In genomic region chr2:72145658-72146329, GRCh38 we compare ENCODE assay signal across 9 cellular contexts. TPM values are rescaled to one million over a fixed set of nuclear protein-coding genes. Genes with fewer than 3 reads are reported as not detected.
DNase-seq lines count a peak whose midpoint lies in the region; ATAC-seq and TF ChIP-seq lines count a peak whose summit lies in the region.
"Had no signal": no experiment of that assay in that cellular context is flagged by ENCODE, and none has a peak within 500 bp of the region (broad histone marks: within the 10 kb centered on the region; RNA-seq: fewer than 3 reads in every experiment).

No MANE protein-coding gene starts in this region.

- H3K27ac ChIP-seq in VCaP (peak overlapping the region; percentile 15; the same call in 1 of the 2 replicates), heart left ventricle (peak overlapping the region in 3 of 12 donors; percentile 3 to 82 (median 66)), rectal smooth muscle tissue (ENCODE audit: low read depth, low read length) (no peak overlapping the region)

- peaks cover 15 to 79% (median 46%) of the 10 kb centered on the region in 9 donors for H3K27me3 ChIP-seq in heart left ventricle
- peaks cover 34% of the 10 kb centered on the region for H3K27me3 ChIP-seq in rectal smooth muscle tissue (ENCODE audit: control insufficient read depth, insufficient read depth, low read length)

- H3K9ac ChIP-seq in rectal smooth muscle tissue (ENCODE audit: low read length) = no peak overlapping the region

- no peak for TF ChIP-seq POLR2A in heart left ventricle (IDR thresholded peaks at IDR 0.05)
- TF ChIP-seq POLR2A in GM18505 (IDR thresholded peaks at IDR 0.05; ENCODE audit: borderline replicate concordance, extremely low read depth, insufficient read depth, insufficient read length) = no peak

- H3K4me3 ChIP-seq in heart left ventricle (peak overlapping the region; percentile 35 to 67 (median 58)), rectal smooth muscle tissue (ENCODE audit: low read length) (peak overlapping the region; percentile 52)
- H3K4me3 ChIP-seq: mucosa of descending colon had no signal

- DNase-seq in GM13977 (ENCODE audit: low spot score) (peak; percentile 34), heart left ventricle (peak in 2 of 5 donors; percentile 5 to 18), GOT3 (lab: John Stamatoyannopoulos, UW) (no peak), GM10266 (ENCODE audit: extremely low spot score) (no peak)

- no peaks in the 10 kb centered on the region for H3K9me3 ChIP-seq in heart left ventricle
- H3K9me3 ChIP-seq: mucosa of descending colon had no signal

- intact Hi-C loops in heart left ventricle (cut with DNase I) = loop anchor here in 8 of 10 donors (5.0 to 10.0 kb wide), 6 partner anchors 343 to 599 kb away; no protein-coding TSS in a partner anchor

- in situ Hi-C loops in GM13977 (cut with MboI; ENCODE audit: low pct_unique_long_range_greater_than_20kb, low sequenced_read_pairs, unreplicated experiment) = no loop called here

- 2 to 3% (median 3%) methylated on average over 31 to 33 of the region's 33 CpGs for whole genome bisulfite sequencing in heart left ventricle, 4 donors

- H3K4me1 ChIP-seq in heart left ventricle (peaks cover 7 to 83% (median 68%) of the 10 kb centered on the region in 12 donors), rectal smooth muscle tissue (ENCODE audit: control insufficient read depth, insufficient read depth, low read length) (peaks cover 16% of the 10 kb centered on the region)

- no peak for TF ChIP-seq CTCF in GM13977 (IDR thresholded peaks at IDR 0.05; ENCODE audit: extremely low read depth, insufficient read depth, missing control alignments)
- TF ChIP-seq CTCF in VCaP (conservative IDR thresholded peaks at IDR 0.05) = no peak
- no peak for TF ChIP-seq CTCF in heart left ventricle (IDR thresholded peaks at IDR 0.05)
- TF ChIP-seq CTCF in GM10266 (IDR thresholded peaks at IDR 0.05; ENCODE audit: control insufficient read depth, insufficient read depth, low read depth, missing control alignments) = no peak

- H3K36me3 ChIP-seq in heart left ventricle = no peaks in the 10 kb centered on the region
- H3K36me3 ChIP-seq in rectal smooth muscle tissue (ENCODE audit: control insufficient read depth, insufficient read depth, low read length) = no peaks in the 10 kb centered on the region

- ATAC-seq in heart left ventricle (no peak), HG02870 (IDR thresholded peaks at IDR 0.05; ENCODE audit: unreplicated experiment) (no peak), GM18505 (IDR thresholded peaks at IDR 0.05; ENCODE audit: unreplicated experiment) (no peak)

RNA-seq across cellular contexts. Expression of gene CYP26B1, which starts 1.9 kb away (rescaled TPM):
- 1 to 10 TPM; 1.1 to 5.9 (median 2.1) TPM for total RNA-seq in heart left ventricle
- 1 to 10 TPM in 1 of 2 donors, under 1 TPM in 1; 0.76 to 4.2 TPM for polyA plus RNA-seq in heart left ventricle
